In the genomic region with DNA sequence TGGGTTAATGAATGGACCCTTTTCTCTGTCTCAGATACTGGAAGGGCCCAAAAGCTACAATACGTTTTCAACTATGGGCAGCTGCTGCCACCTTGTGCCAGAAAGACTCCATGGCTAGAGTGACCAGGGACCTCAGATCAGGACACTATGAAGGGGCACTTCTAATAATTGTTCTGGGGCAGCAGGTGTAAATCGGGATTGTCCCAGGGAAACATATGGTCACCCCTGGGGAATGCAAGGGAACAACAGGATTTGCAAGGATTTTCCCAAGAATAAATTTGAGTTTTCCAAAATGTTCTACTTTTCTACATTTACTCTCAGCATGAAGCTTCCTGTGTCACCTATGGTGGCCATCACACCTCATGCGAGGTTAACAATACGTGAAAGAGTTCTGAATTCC, we compare ENCODE assay signal across 8 cellular contexts. TPM values are rescaled to one million over a fixed set of nuclear protein-coding genes. Genes with fewer than 3 reads are reported as not detected.
DNase-seq lines count a peak whose midpoint lies in the region; ATAC-seq and TF ChIP-seq lines count a peak whose summit lies in the region.

No MANE protein-coding gene starts in this region.

- intact Hi-C loops in ascending aorta (cut with DNase I): no loop called here

- no peak overlapping the region for H3K4me3 ChIP-seq in ascending aorta

- H3K9me3 ChIP-seq in ascending aorta: no peaks in the 10 kb centered on the region

- in situ Hi-C loops in ACHN (cut with HindIII; ENCODE audit: low pct_ligation_motif_present, low pct_unique_long_range_greater_than_20kb, low sequenced_read_pairs): no loop called here

- H3K27me3 ChIP-seq in ascending aorta: no peaks in the 10 kb centered on the region

- DNase-seq in ACHN: peak; percentile 71
- peak; percentile 43 for DNase-seq in GM19240 (ENCODE audit: insufficient read length, low spot score)
- DNase-seq in NCI-H1105 treated with DMSO at 0.1 percent for 48 hours (lab: John Stamatoyannopoulos, UW): peak; percentile 51
- DNase-seq in T-helper 9 cell: peak; percentile 49
- DNase-seq in ascending aorta (ENCODE audit: low spot score in 2 of 2): no peak
- DNase-seq in hypothalamus (lab: John Stamatoyannopoulos, UW): peak in 33 of 51 donors; percentile 3 to 74 (median 38)
- DNase-seq in stimulated activated CD4-positive, alpha-beta T cell treated with anti-CD3 and anti-CD28 coated beads, Interleukin-15, amount 100 ng/mL, for 24 hours: peak; percentile 61

- no peaks in the 10 kb centered on the region for H3K4me1 ChIP-seq in ascending aorta

- ATAC-seq in GM19324 (IDR thresholded peaks at IDR 0.05; ENCODE audit: low FRiP score, unreplicated experiment): no peak

- no peak overlapping the region for H3K27ac ChIP-seq in ascending aorta

- no peaks in the 10 kb centered on the region for H3K36me3 ChIP-seq in ascending aorta

- TF ChIP-seq CTCF in ascending aorta (IDR thresholded peaks at IDR 0.05): peak; percentile 8 to 46 (median 24)

RNA-seq across cellular contexts. Expression of gene FCAMR, which starts 12.0 kb away (rescaled TPM):
- total RNA-seq in ascending aorta: not detected

RNA-seq across cellular contexts. Expression of gene PIGR, which starts 36.0 kb away (rescaled TPM):
- total RNA-seq in ascending aorta: 0.53 TPM

RNA-seq across cellular contexts. Expression of gene C1orf116, which starts 50.3 kb away (rescaled TPM):
- not detected for total RNA-seq in ascending aorta

Comparison
In these comparisons a context has a peak if more than half of its experiments do, and no peak if none do; other contexts are left out.
1. DNase-seq: peak in ACHN (single experiment), GM19240 (single experiment), NCI-H1105 treated with DMSO at 0.1 percent for 48 hours (single experiment), T-helper 9 cell (single experiment), hypothalamus (33 of 51) and stimulated activated CD4-positive, alpha-beta T cell treated with anti-CD3 and anti-CD28 coated beads, Interleukin-15, amount 100 ng/mL, for 24 hours (single experiment); none in ascending aorta (0 of 2).